Comparison of ENCODE assay signal across 1 cellular context in the genomic region with DNA sequence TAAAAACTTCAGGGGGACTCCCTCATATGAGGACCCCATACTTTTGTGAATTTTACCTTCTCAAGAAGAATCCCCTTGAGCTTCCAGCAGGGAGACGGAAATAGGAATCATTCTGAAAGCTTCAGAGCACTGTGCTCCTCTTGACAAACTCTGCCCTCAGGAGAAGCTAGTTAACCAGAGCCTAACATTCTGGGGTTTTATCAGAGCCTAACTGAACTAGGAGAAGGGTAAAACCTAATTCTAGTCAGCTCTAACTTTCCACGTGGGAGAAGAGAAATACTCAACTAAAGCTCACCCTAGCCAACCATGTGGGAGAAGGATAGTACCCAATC.
TF ChIP-seq lines count a peak whose summit lies in the region.

No MANE protein-coding gene starts in this region.

TF ChIP-seq in GM23338, 12 proteins besides CTCF, POLR2A, EP300 and RAD21:
- TF ChIP-seq ZNF462 (CRISPR knock-in tag; IDR thresholded peaks at IDR 0.05) (no peak), EZH2 (IDR thresholded peaks at IDR 0.05; ENCODE audit: low read depth, unreplicated experiment) (no peak), STAT1 (IDR thresholded peaks at IDR 0.05; ENCODE audit: unreplicated experiment) (no peak), JUNB (IDR thresholded peaks at IDR 0.05; ENCODE audit: unreplicated experiment) (no peak), REST (IDR thresholded peaks at IDR 0.05; ENCODE audit: unreplicated experiment) (no peak), EZH2phosphoT487 (IDR thresholded peaks at IDR 0.05; ENCODE audit: unreplicated experiment) (no peak), NANOG (IDR thresholded peaks at IDR 0.05; ENCODE audit: borderline replicate concordance) (no peak), POLR2AphosphoS5 (IDR thresholded peaks at IDR 0.05; ENCODE audit: low read depth) (no peak), CREB1 (CRISPR knock-in tag; IDR thresholded peaks at IDR 0.05; ENCODE audit: low read depth) (no peak), ZNF331 (CRISPR knock-in tag; IDR thresholded peaks at IDR 0.05; ENCODE audit: low read depth) (no peak), ZNF114 (CRISPR knock-in tag; IDR thresholded peaks at IDR 0.05) (no peak)
- TF ChIP-seq, protein P1, sequence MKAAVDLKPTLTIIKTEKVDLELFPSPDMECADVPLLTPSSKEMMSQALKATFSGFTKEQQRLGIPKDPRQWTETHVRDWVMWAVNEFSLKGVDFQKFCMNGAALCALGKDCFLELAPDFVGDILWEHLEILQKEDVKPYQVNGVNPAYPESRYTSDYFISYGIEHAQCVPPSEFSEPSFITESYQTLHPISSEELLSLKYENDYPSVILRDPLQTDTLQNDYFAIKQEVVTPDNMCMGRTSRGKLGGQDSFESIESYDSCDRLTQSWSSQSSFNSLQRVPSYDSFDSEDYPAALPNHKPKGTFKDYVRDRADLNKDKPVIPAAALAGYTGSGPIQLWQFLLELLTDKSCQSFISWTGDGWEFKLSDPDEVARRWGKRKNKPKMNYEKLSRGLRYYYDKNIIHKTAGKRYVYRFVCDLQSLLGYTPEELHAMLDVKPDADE (IDR thresholded peaks at IDR 0.05) = no peak
